37 cellular contexts compared by ENCODE assay signal in genomic region chr3:6867269-6867668, GRCh38. TPM values are rescaled to one million over a fixed set of nuclear protein-coding genes. Genes with fewer than 3 reads are reported as not detected.
"Had no signal": no experiment of that assay in that cellular context is flagged by ENCODE, and none has a peak within 500 bp of the region (broad histone marks: within the 10 kb centered on the region; RNA-seq: fewer than 3 reads in every experiment).

No MANE protein-coding gene starts in this region.

- H3K27ac Mint-ChIP-seq: activated B cell treated with CpG ODN at 0.5 μM for 24 hours; activated CD4-positive, alpha-beta memory T cell treated with anti-CD3 and anti-CD28 coated beads for 36 hours; activated CD8-positive, alpha-beta memory T cell treated with anti-CD3 and anti-CD28 coated beads, Interleukin-2, amount 10 ng/mL, durations not matched to agents 7 days and 5 days; activated CD8-positive, alpha-beta T cell treated with anti-CD3 and anti-CD28 coated beads, Interleukin-2, amount 10 ng/mL, durations not matched to agents 7 days and 5 days; activated naive CD8-positive, alpha-beta T cell; activated T-helper 1 cell treated with anti-CD3 and anti-CD28 coated beads, Interleukin-12 subunit alpha, Interleukin-12 subunit beta, Interleukin-2, Interleukin-4 antibody, amounts not matched to agents 30 ng/mL and 10 ng/mL and 1 ng/mL, durations not matched to agents 14 hours and 24 hours and 36 hours; activated T-helper 2 cell treated with anti-CD3 and anti-CD28 coated beads, Interferon-gamma antibody, Interleukin-2, Interleukin-4, amounts not matched to agents 10 μg/mL and 5 μg/mL and 100 μg/mL, durations not matched to agents 14 hours and 24 hours and 36 hours; dendritic cell treated with granulocyte-macrophage colony-stimulating factor and Interleukin-4, amounts not matched to agents 40 ng/mL and 50 ng/mL, for 4 days; T-helper 17 cell; T-helper 2 cell treated with Interferon-gamma antibody and Interleukin-4, amounts not matched to agents 5 μg/mL and 100 μg/mL, for 36 hours had no signal

- H3K9me3 ChIP-seq: esophagus muscularis mucosa, gastroesophageal sphincter, heart right ventricle had no signal

- H3K27ac ChIP-seq: brain microvascular endothelial cell, coronary artery, dorsolateral prefrontal cortex, esophagus muscularis mucosa, foreskin keratinocyte, gastroesophageal sphincter, heart right ventricle, WERI-Rb-1 had no signal

- H3K36me3 Mint-ChIP-seq: activated CD4-positive, alpha-beta memory T cell treated with anti-CD3 and anti-CD28 coated beads for 36 hours; activated naive CD8-positive, alpha-beta T cell had no signal

- H3K4me3 Mint-ChIP-seq: activated B cell treated with CpG ODN at 0.5 μM for 24 hours; activated CD4-positive, alpha-beta memory T cell treated with anti-CD3 and anti-CD28 coated beads for 36 hours; activated CD8-positive, alpha-beta memory T cell treated with anti-CD3 and anti-CD28 coated beads, Interleukin-2, amount 10 ng/mL, durations not matched to agents 7 days and 5 days; activated CD8-positive, alpha-beta T cell treated with anti-CD3 and anti-CD28 coated beads, Interleukin-2, amount 10 ng/mL, durations not matched to agents 7 days and 5 days; activated naive CD8-positive, alpha-beta T cell; activated T-helper 1 cell treated with anti-CD3 and anti-CD28 coated beads, Interleukin-12 subunit alpha, Interleukin-12 subunit beta, Interleukin-2, Interleukin-4 antibody, amounts not matched to agents 30 ng/mL and 10 ng/mL and 1 ng/mL, durations not matched to agents 14 hours and 24 hours and 36 hours; central memory CD8-positive, alpha-beta T cell; dendritic cell treated with granulocyte-macrophage colony-stimulating factor and Interleukin-4, amounts not matched to agents 40 ng/mL and 50 ng/mL, for 4 days; T-helper 17 cell; T-helper 2 cell treated with Interferon-gamma antibody and Interleukin-4, amounts not matched to agents 5 μg/mL and 100 μg/mL, for 36 hours had no signal

- H3K27me3 ChIP-seq: brain microvascular endothelial cell had no signal

- DNase-seq: activated B cell treated with CpG ODN at 0.5 μM for 24 hours; activated CD4-positive, alpha-beta memory T cell treated with anti-CD3 and anti-CD28 coated beads for 36 hours; activated CD4-positive, alpha-beta T cell treated with anti-CD3 and anti-CD28 coated beads for 48 hours; activated CD4-positive, alpha-beta T cell treated with anti-CD3 and anti-CD28 coated beads, Interleukin-2, amount 50 U/mL, for 1 hour; activated CD8-positive, alpha-beta memory T cell treated with anti-CD3 and anti-CD28 coated beads, Interleukin-2, amount 10 ng/mL, durations not matched to agents 7 days and 5 days; activated CD8-positive, alpha-beta memory T cell treated with anti-CD3 and anti-CD28 coated beads, Interleukin-2, amount 50 U/mL, for 4 hours; activated CD8-positive, alpha-beta T cell treated with anti-CD3 and anti-CD28 coated beads, Interleukin-2, amount 10 ng/mL, durations not matched to agents 7 days and 5 days; activated gamma-delta T cell; activated naive CD4-positive, alpha-beta T cell; activated naive CD4-positive, alpha-beta T cell treated with anti-CD3 and anti-CD28 coated beads, Interleukin-2, amount 50 U/mL, for 16 hours; activated T-cell treated with anti-CD3 and anti-CD28 coated beads, Interleukin-2, amount 50 U/mL, for 1 hour; activated T-cell treated with anti-CD3 and anti-CD28 coated beads, Interleukin-2, amount 50 U/mL, for 48 hours; amniotic stem cell; anterior cingulate cortex; brain microvascular endothelial cell; dorsolateral prefrontal cortex; effector memory CD4-positive, alpha-beta T cell; erythroblast; foreskin keratinocyte; heart right ventricle; T-helper 1 cell; T-helper 17 cell; T1000; WERI-Rb-1 had no signal

- H3K9me3 Mint-ChIP-seq: activated B cell treated with CpG ODN at 0.5 μM for 24 hours; activated CD4-positive, alpha-beta memory T cell treated with anti-CD3 and anti-CD28 coated beads for 36 hours; activated T-helper 2 cell treated with anti-CD3 and anti-CD28 coated beads, Interferon-gamma antibody, Interleukin-2, Interleukin-4, amounts not matched to agents 10 μg/mL and 5 μg/mL and 100 μg/mL, durations not matched to agents 14 hours and 24 hours and 36 hours had no signal

- H3K4me3 ChIP-seq: coronary artery, esophagus muscularis mucosa, gastroesophageal sphincter, heart right ventricle had no signal

- H3K4me1 Mint-ChIP-seq: activated B cell treated with CpG ODN at 0.5 μM for 24 hours; activated CD8-positive, alpha-beta memory T cell treated with anti-CD3 and anti-CD28 coated beads, Interleukin-2, amount 10 ng/mL, durations not matched to agents 7 days and 5 days; T-helper 17 cell had no signal

- H3K36me3 ChIP-seq: brain microvascular endothelial cell, esophagus muscularis mucosa, gastroesophageal sphincter, heart right ventricle, WERI-Rb-1 had no signal

- H3K4me1 ChIP-seq: foreskin keratinocyte, heart right ventricle had no signal

RNA-seq across cellular contexts. Expression of gene GRM7, which starts 6.4 kb away (rescaled TPM):
- total RNA-seq: activated B cell treated with CpG ODN at 0.5 μM for 24 hours; activated CD4-positive, alpha-beta memory T cell treated with anti-CD3 and anti-CD28 coated beads for 36 hours; activated CD8-positive, alpha-beta memory T cell treated with anti-CD3 and anti-CD28 coated beads for 36 hours; activated CD8-positive, alpha-beta memory T cell treated with anti-CD3 and anti-CD28 coated beads, Interleukin-2, amount 10 ng/mL, durations not matched to agents 7 days and 5 days; activated CD8-positive, alpha-beta T cell treated with anti-CD3 and anti-CD28 coated beads, Interleukin-2, amount 10 ng/mL, durations not matched to agents 7 days and 5 days; activated T-helper 1 cell treated with anti-CD3 and anti-CD28 coated beads, Interleukin-12 subunit alpha, Interleukin-12 subunit beta, Interleukin-2, Interleukin-4 antibody, amounts not matched to agents 30 ng/mL and 10 ng/mL and 1 ng/mL, durations not matched to agents 14 hours and 24 hours and 36 hours; activated T-helper 2 cell treated with anti-CD3 and anti-CD28 coated beads, Interferon-gamma antibody, Interleukin-2, Interleukin-4, amounts not matched to agents 10 μg/mL and 5 μg/mL and 100 μg/mL, durations not matched to agents 14 hours and 24 hours and 36 hours; astrocyte; bronchial epithelial cell; cardiac septum; foreskin keratinocyte; heart right ventricle; T-helper 17 cell had no signal
- polyA plus RNA-seq: foreskin keratinocyte, heart right ventricle had no signal
